Comparison of ENCODE assay signal across 34 cellular contexts in genomic region chr1:219308367-219308766, GRCh38.
DNase-seq lines count a peak whose midpoint lies in the region; ATAC-seq, FAIRE-seq and TF ChIP-seq lines count a peak whose summit lies in the region.
"Had no signal": no experiment of that assay in that cellular context is flagged by ENCODE, and none has a peak within 500 bp of the region (broad histone marks: within the 10 kb centered on the region; RNA-seq: fewer than 3 reads in every experiment).

No MANE protein-coding gene starts in this region.

- no peak for TF ChIP-seq RAD21 in HepG2 (CRISPR knock-in tag; IDR thresholded peaks at IDR 0.05)

- H3K4me2 ChIP-seq in HepG2 (ENCODE audit: low read depth, low read length) (no peak overlapping the region), hepatocyte (no peak overlapping the region)
- H3K4me2 ChIP-seq: A549; BLaER1; BLaER1 treated with 17β-estradiol and CSF1 and Interleukin-3, amounts not matched to agents 10 nM and 100 nM had no signal

- H3K27me3 ChIP-seq in right cardiac atrium (ENCODE audit: control insufficient read depth, insufficient read depth) = no peaks in the 10 kb centered on the region
- no peaks in the 10 kb centered on the region for H3K27me3 ChIP-seq in HepG2 (ENCODE audit: control insufficient read depth in 1 of 2, insufficient read depth in 2 of 2, low read length in 2 of 2)
- H3K27me3 ChIP-seq in right lobe of liver = no peaks in the 10 kb centered on the region
- no peaks in the 10 kb centered on the region for H3K27me3 ChIP-seq in hepatocyte
- H3K27me3 ChIP-seq: BE2C; BLaER1; BLaER1 treated with 17β-estradiol and CSF1 and Interleukin-3, amounts not matched to agents 10 nM and 100 nM had no signal

- no peaks in the 10 kb centered on the region for H3K4me1 ChIP-seq in right cardiac atrium (ENCODE audit: control insufficient read depth, insufficient read depth, low read length)
- H3K4me1 ChIP-seq in HepG2 (ENCODE audit: insufficient read depth, low read length) = peaks cover 51% of the 10 kb centered on the region
- no peaks in the 10 kb centered on the region for H3K4me1 ChIP-seq in right lobe of liver
- no peaks in the 10 kb centered on the region for H3K4me1 ChIP-seq in HEK293 (ENCODE audit: control insufficient read depth, insufficient read depth, low read length)
- no peaks in the 10 kb centered on the region for H3K4me1 ChIP-seq in hepatocyte (ENCODE audit: insufficient read depth)
- H3K4me1 ChIP-seq: BE2C, BLaER1 had no signal

- 93% methylated on average over 4 of the region's 4 CpGs for WGBS in right cardiac atrium
- WGBS in HepG2 (ENCODE audit: low lambda C conversion rate) = no CpG with 5 or more reads among the region's 4 CpGs
- WGBS in right lobe of liver (ENCODE audit: insufficient coverage, low coverage, low lambda C conversion rate, missing lambda C conversion rate) = no CpG with 5 or more reads among the region's 4 CpGs
- 100% methylated on average over 4 of the region's 4 CpGs for WGBS in hepatocyte (ENCODE audit: low lambda C conversion rate, missing lambda C conversion rate)

- in situ Hi-C loops in HepG2 (cut with HindIII; ENCODE audit: extremely low pct_ligation_motif_present, low pct_unique_long_range_greater_than_20kb) = loop anchor here (25.0 kb wide), 1 partner anchor 946 kb away; no protein-coding TSS in a partner anchor

- TF ChIP-seq POLR2A in HepG2 (IDR thresholded peaks at IDR 0.05; ENCODE audit: insufficient read depth in 1 of 2, low read depth in 2 of 2, low read length in 2 of 2) (no peak), right lobe of liver (IDR thresholded peaks at IDR 0.05) (no peak)

- TF ChIP-seq CTCF in HepG2 (CRISPR knock-in tag; IDR thresholded peaks at IDR 0.05) = no peak
- no peak for TF ChIP-seq CTCF in right lobe of liver (IDR thresholded peaks at IDR 0.05)
- no peak for TF ChIP-seq CTCF in C4-2B (conservative IDR thresholded peaks at IDR 0.05)
- no peak for TF ChIP-seq CTCF in HEK293 (tag by site-specific recombination; IDR thresholded peaks at IDR 0.05)
- no peak for TF ChIP-seq CTCF in hepatocyte (IDR thresholded peaks at IDR 0.05; ENCODE audit: poor library complexity)

- H3K9ac ChIP-seq in HepG2 (ENCODE audit: insufficient read depth, low read depth, low read length) = no peak overlapping the region
- H3K9ac ChIP-seq: BLaER1; BLaER1 treated with 17β-estradiol and CSF1 and Interleukin-3, amounts not matched to agents 10 nM and 100 nM had no signal

- BruUV-seq in HepG2 (replicated peaks; lab: Mats Ljungman, UMichigan) = no TSS peak

- no peak overlapping the region for H3K4me3 ChIP-seq in right cardiac atrium (ENCODE audit: low read length)
- no peak overlapping the region for H3K4me3 ChIP-seq in HepG2 (replicated peaks in 1 of 3; ENCODE audit: insufficient read depth in 1 of 3, low read depth in 2 of 3, low read length in 3 of 3)
- no peak overlapping the region for H3K4me3 ChIP-seq in right lobe of liver
- no peak overlapping the region for H3K4me3 ChIP-seq in HEK293 (ENCODE audit: low read depth, low read length)
- H3K4me3 ChIP-seq in hepatocyte = no peak overlapping the region
- H3K4me3 ChIP-seq: A549; BLaER1; BLaER1 treated with 17β-estradiol and CSF1 and Interleukin-3, amounts not matched to agents 10 nM and 100 nM had no signal

- H3K9me3 ChIP-seq in right cardiac atrium (ENCODE audit: control insufficient read depth, low read length) = no peaks in the 10 kb centered on the region
- peaks cover 24% of the 10 kb centered on the region for H3K9me3 ChIP-seq in HepG2 (ENCODE audit: low read length)
- no peaks in the 10 kb centered on the region for H3K9me3 ChIP-seq in right lobe of liver
- H3K9me3 ChIP-seq in HEK293 (ENCODE audit: control insufficient read depth, insufficient read depth, low read depth, low read length) = no peaks in the 10 kb centered on the region
- H3K9me3 ChIP-seq in hepatocyte (ENCODE audit: low read depth) = no peaks in the 10 kb centered on the region
- H3K9me3 ChIP-seq: A549, BE2C had no signal

- CTCF ChIA-PET in HepG2 (lab: Yijun Ruan, JAX; ENCODE audit: low intra/inter-chr PET ratio, low total read pairs) = no interaction called here
- CTCF ChIA-PET in HEK293 (lab: Yijun Ruan, JAX) = no interaction called here

- H3K79me2 ChIP-seq in HepG2 (ENCODE audit: insufficient read depth, low read length) (no peaks in the 10 kb centered on the region), hepatocyte (no peaks in the 10 kb centered on the region)

- FAIRE-seq in HepG2 (lab: Jason Lieb, UNC) = no peak
- FAIRE-seq: A204.1, A549, D721Med had no signal

- peak; percentile 13 for DNase-seq in Right ventricle myocardium superior
- DNase-seq in right cardiac atrium = no peak
- DNase-seq in HepG2 (ENCODE audit: low spot score) = no peak
- no peak for DNase-seq in right lobe of liver
- no peak for DNase-seq in left lobe of liver (ENCODE audit: low spot score)
- DNase-seq in hepatocyte (ENCODE audit: low spot score) = no peak
- DNase-seq: 8988T; ACHN; AML-193; BE2C; C1 segment of cervical spinal cord; Caco-2; Calu3; CD4-positive, alpha-beta memory T cell; CD4-positive, alpha-beta T cell; CD4-positive, CD25-positive, alpha-beta regulatory T cell; CD8-positive, alpha-beta memory T cell; CD8-positive, alpha-beta T cell; COR-L47; DMS 273 treated with DMSO at 0.1 percent for 48 hours; DMS153; DMS53; DMS79; DMS79 treated with DMSO at 0.1 percent for 48 hours; DND-41; EL had no signal

- H4K20me1 ChIP-seq in HepG2 (ENCODE audit: insufficient read depth, low read length) = no peaks in the 10 kb centered on the region
- H4K20me1 ChIP-seq in hepatocyte (ENCODE audit: insufficient read depth, poor library complexity, severe bottlenecking) = no peaks in the 10 kb centered on the region
- H4K20me1 ChIP-seq: BLaER1; BLaER1 treated with 17β-estradiol and CSF1 and Interleukin-3, amounts not matched to agents 10 nM and 100 nM had no signal

- ATAC-seq in Right ventricle myocardium superior (ENCODE audit: poor library complexity) = no peak
- ATAC-seq in right cardiac atrium = no peak
- ATAC-seq in HepG2 = no peak
- no peak for ATAC-seq in right lobe of liver
- ATAC-seq in left lobe of liver = no peak
- ATAC-seq: A549; CD8-positive, alpha-beta T cell had no signal

- no peak overlapping the region for H3K27ac ChIP-seq in right cardiac atrium (ENCODE audit: low read length)
- peak overlapping the region; percentile 90 for H3K27ac ChIP-seq in HepG2 (ENCODE audit: extremely low read length, insufficient read depth, low read length)
- H3K27ac ChIP-seq in right lobe of liver = no peak overlapping the region
- H3K27ac ChIP-seq in C4-2B = peak overlapping the region; percentile 53
- no peak overlapping the region for H3K27ac ChIP-seq in HEK293 (ENCODE audit: extremely low read depth, low read depth, low read length)
- no peak overlapping the region for H3K27ac ChIP-seq in hepatocyte
- H3K27ac ChIP-seq: 22Rv1; BLaER1; BLaER1 treated with 17β-estradiol and CSF1 and Interleukin-3, amounts not matched to agents 10 nM and 100 nM had no signal

- H2AFZ ChIP-seq in HepG2 (ENCODE audit: low read length) (no peak overlapping the region), hepatocyte (no peak overlapping the region)

- intact Hi-C loops in Right ventricle myocardium superior (cut with DNase I) (no loop called here), right cardiac atrium (cut with DNase I) (no loop called here), HepG2 (cut with micrococcal nuclease; ENCODE audit: unreplicated experiment) (no loop called here), right lobe of liver (cut with DNase I) (no loop called here)

- no peak for TF ChIP-seq EP300 in HepG2 (IDR thresholded peaks at IDR 0.05; ENCODE audit: low read depth in 2 of 2, low read length in 2 of 2)
- TF ChIP-seq EP300 in HepG2 (CRISPR knock-in tag; IDR thresholded peaks at IDR 0.05; ENCODE audit: borderline replicate concordance) = no peak

- no peaks in the 10 kb centered on the region for H3K9me2 ChIP-seq in hepatocyte (replicated peaks; ENCODE audit: insufficient read depth)

- peaks cover 0 to 2% of the 10 kb centered on the region in 2 experiments; a peak in 1 of 5 replicates for H3K36me3 ChIP-seq in HepG2 (replicated peaks in 1 of 2; ENCODE audit: control insufficient read depth in 1 of 2, insufficient read depth in 2 of 2, low read length in 2 of 2)
- H3K36me3 ChIP-seq in right lobe of liver = no peaks in the 10 kb centered on the region
- no peaks in the 10 kb centered on the region for H3K36me3 ChIP-seq in HEK293 (ENCODE audit: control insufficient read depth in 2 of 2, insufficient read depth in 1 of 2, low read length in 2 of 2)
- no peaks in the 10 kb centered on the region for H3K36me3 ChIP-seq in hepatocyte (replicated peaks; ENCODE audit: insufficient read depth, low read depth)
- H3K36me3 ChIP-seq: BE2C, BLaER1 had no signal

- POLR2A ChIA-PET in HepG2 (lab: Yijun Ruan, JAX) = interaction anchor here (1.0 to 2.5 kb wide), 5 partner anchors 9 to 133 kb away, joined by 5 to 29 read pairs (median 9); partner anchors contain the start of gene LYPLAL1
- POLR2A ChIA-PET in HEK293 (lab: Yijun Ruan, JAX) = no interaction called here

TF ChIP-seq in HEK293, 187 proteins besides CTCF, POLR2A, EP300 and RAD21:
- no peak for TF ChIP-seq ZNF843 (tag by site-specific recombination; IDR thresholded peaks at IDR 0.05)
- TF ChIP-seq ZNF585B (tag by site-specific recombination; IDR thresholded peaks at IDR 0.05) = peak; percentile 75
- TF ChIP-seq ZNF830 (tag by site-specific recombination; IDR thresholded peaks at IDR 0.05; ENCODE audit: low read depth) = no peak

Comparison
In these comparisons a context has a peak if more than half of its experiments do, and no peak if none do; other contexts are left out.
1. H3K27ac ChIP-seq: peak in HepG2 (single experiment) and C4-2B (single experiment); none in right cardiac atrium (single experiment), right lobe of liver (0 of 3), HEK293 (single experiment) and hepatocyte (single experiment).